Comparison of ENCODE assay signal across 9 cellular contexts in the genomic region with DNA sequence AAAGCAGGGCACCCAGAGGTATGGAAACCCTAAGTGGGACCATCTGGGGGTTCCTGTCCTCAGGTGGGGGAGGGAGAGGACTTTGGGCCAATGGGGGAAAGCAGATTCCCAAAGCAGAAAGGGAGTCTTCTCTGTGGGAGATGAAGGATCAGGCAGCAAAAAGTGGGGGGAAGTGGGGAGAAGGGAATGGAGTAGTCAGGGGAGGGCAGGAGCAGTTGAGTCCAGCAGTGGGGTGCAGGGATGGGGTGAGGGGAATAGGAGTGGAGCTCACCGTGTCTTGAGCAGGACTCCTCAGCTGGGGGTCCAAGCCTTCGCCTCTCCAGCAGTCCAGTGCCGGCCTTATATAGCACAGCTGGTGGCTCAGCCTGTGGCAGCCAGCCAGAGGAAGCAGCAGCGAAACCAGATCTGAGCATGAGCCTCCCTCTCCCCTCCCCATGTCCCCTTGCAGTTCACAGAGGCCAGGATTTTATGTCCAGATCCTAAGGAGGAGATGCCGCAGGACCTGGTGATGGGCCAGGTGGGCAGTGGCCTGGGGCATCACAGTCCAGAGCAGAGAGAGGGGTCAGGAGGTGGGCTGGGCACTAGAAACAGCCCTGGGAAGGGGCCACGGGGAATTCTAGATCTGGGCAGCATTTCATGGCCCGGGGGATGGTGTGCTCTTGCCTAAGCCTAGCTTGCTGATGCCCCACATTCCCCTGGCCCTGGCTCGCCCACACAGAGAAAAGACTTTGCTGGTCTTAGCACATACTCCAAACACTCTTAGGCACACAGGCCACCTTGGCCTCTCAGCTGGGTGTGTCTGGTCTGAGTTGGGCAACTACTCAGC. TPM values are rescaled to one million over a fixed set of nuclear protein-coding genes. Genes with fewer than 3 reads are reported as not detected.
DNase-seq lines count a peak whose midpoint lies in the region; ATAC-seq, FAIRE-seq and TF ChIP-seq lines count a peak whose summit lies in the region.
"Had no signal": no experiment of that assay in that cellular context is flagged by ENCODE, and none has a peak within 500 bp of the region (broad histone marks: within the 10 kb centered on the region; RNA-seq: fewer than 3 reads in every experiment).

Gene CILP, minus strand, starts transcription at position 317 of the 826 bp plus-strand sequence. CDS start 1,718 bp downstream, outside the sequence.

- no peaks in the 10 kb centered on the region for H3K79me2 ChIP-seq in parathyroid adenoma

- FAIRE-seq in urothelium cell line (lab: Jason Lieb, UNC), result no peak

- TF ChIP-seq CTCF in fibroblast of the aortic adventitia (IDR thresholded peaks at IDR 0.05; ENCODE audit: insufficient read depth, low read length) (no peak), parathyroid adenoma (IDR thresholded peaks at IDR 0.05) (no peak)

- peak within 1 kb of the TSS; percentile 62 for H3K27ac ChIP-seq in parathyroid adenoma
- H3K27ac ChIP-seq: foreskin keratinocyte had no signal

- peak within 1 kb of the TSS; percentile 42 for H2AFZ ChIP-seq in parathyroid adenoma

- H3K4me2 ChIP-seq in parathyroid adenoma (ENCODE audit: low read length), result no peak within 1 kb of the TSS

- no peaks in the 10 kb centered on the region for H3K27me3 ChIP-seq in NT2/D1 (ENCODE audit: insufficient read depth, insufficient read length)
- no peaks in the 10 kb centered on the region for H3K27me3 ChIP-seq in parathyroid adenoma (ENCODE audit: control insufficient read depth, insufficient read depth, low read length)

- H3K4me3 ChIP-seq in NT2/D1 (ENCODE audit: insufficient read length, low read depth) (no peak within 1 kb of the TSS), fibroblast of the aortic adventitia (ENCODE audit: low read depth, low read length) (no peak within 1 kb of the TSS), parathyroid adenoma (ENCODE audit: low read depth, low read length) (no peak within 1 kb of the TSS)

- H3K4me1 ChIP-seq in NT2/D1 (ENCODE audit: insufficient read depth, insufficient read length), result peaks cover 15% of the 10 kb centered on the region
- H3K4me1 ChIP-seq in parathyroid adenoma, result peaks cover 24% of the 10 kb centered on the region
- H3K4me1 ChIP-seq: foreskin keratinocyte had no signal

- peak; percentile 81 for DNase-seq in DMS 273 (lab: John Stamatoyannopoulos, UW; ENCODE audit: unreplicated experiment)
- no peak for DNase-seq in NT2/D1 (ENCODE audit: low read depth, low spot score)
- DNase-seq in fibroblast of the aortic adventitia (ENCODE audit: low read depth), result peak; percentile 22
- no peak for DNase-seq in NCI-H2081 treated with DMSO at 0.1 percent for 48 hours (lab: John Stamatoyannopoulos, UW)
- DNase-seq in urothelium cell line (ENCODE audit: low spot score), result no peak
- no peak for DNase-seq in activated CD4-positive, CD25-positive, alpha-beta regulatory T cell (lab: John Stamatoyannopoulos, UW)
- DNase-seq: foreskin keratinocyte had no signal

- H3K9me3 ChIP-seq in NT2/D1 (ENCODE audit: insufficient read depth, low read length) (no peaks in the 10 kb centered on the region), parathyroid adenoma (ENCODE audit: control insufficient read depth, low read length) (no peaks in the 10 kb centered on the region)

- no peak for ATAC-seq in HG03342 (IDR thresholded peaks at IDR 0.05; ENCODE audit: unreplicated experiment)
- ATAC-seq: foreskin keratinocyte had no signal

- H3K9ac ChIP-seq in NT2/D1 (ENCODE audit: insufficient read length, low read depth) (peak within 1 kb of the TSS; percentile 27), parathyroid adenoma (no peak within 1 kb of the TSS)

- no peaks in the 10 kb centered on the region for H3K36me3 ChIP-seq in NT2/D1 (ENCODE audit: insufficient read depth, insufficient read length, low read length)
- H3K36me3 ChIP-seq in parathyroid adenoma (ENCODE audit: control insufficient read depth, insufficient read depth, low read length), result no peaks in the 10 kb centered on the region

RNA-seq across cellular contexts. Expression of gene CILP, which starts in this region (rescaled TPM):
- under 0.01 and 0.16 TPM in 2 replicates for total RNA-seq in fibroblast of the aortic adventitia (ENCODE audit: low replicate concordance)
- total RNA-seq: foreskin keratinocyte had no signal

Comparison
In these comparisons a context has a peak if more than half of its experiments do, and no peak if none do; other contexts are left out.
1. Peak in DNase-seq in fibroblast of the aortic adventitia; RNA of the gene not detected or under 1 TPM.